Comparison of ENCODE assay signal across 13 cellular contexts in the genomic region with DNA sequence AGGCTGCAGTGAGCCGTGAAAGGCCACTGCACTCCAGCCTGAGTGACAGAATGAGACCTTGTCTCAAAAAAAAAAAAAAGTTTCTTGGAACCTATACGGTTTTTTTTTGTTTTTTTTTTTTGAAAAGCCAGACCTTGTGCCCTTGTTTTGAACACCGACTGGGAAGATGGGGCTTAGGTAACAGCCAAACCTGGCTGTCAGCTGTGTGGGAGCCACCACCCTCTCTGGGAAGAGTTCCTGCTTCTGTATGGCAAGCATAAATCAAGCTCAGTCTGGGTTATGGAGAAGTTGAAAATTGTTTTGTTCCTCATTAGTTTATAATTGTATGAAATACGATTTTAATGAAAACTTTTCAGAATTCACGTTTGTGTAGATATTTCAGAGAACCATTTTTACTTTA.
"Had no signal": no experiment of that assay in that cellular context is flagged by ENCODE, and none has a peak within 500 bp of the region (broad histone marks: within the 10 kb centered on the region; RNA-seq: fewer than 3 reads in every experiment).

No MANE protein-coding gene starts in this region.

- H3K4me1 Mint-ChIP-seq: stimulated activated memory B cell treated with anti-CD40 and anti-IgM and Interleukin-4, amounts not matched to agents 10 μg/mL and 1 μg/mL and 100 μg/mL, for 72 hours had no signal

- DNase-seq: activated B cell treated with CpG ODN at 0.5 μM for 24 hours; activated CD4-positive, alpha-beta T cell treated with anti-CD3 and anti-CD28 coated beads, Interleukin-2, amount 10 ng/mL, durations not matched to agents 7 days and 5 days; activated T-cell treated with anti-CD3 and anti-CD28 coated beads, Interleukin-2, amount 50 U/mL, for 1 hour; effector CD4-positive, alpha-beta T cell; gastrocnemius medialis; islet precursor cell; left lung; mesenchymal stem cell; small intestine; T-helper 17 cell had no signal

- H3K27me3 Mint-ChIP-seq: activated B cell treated with CpG ODN at 0.5 μM for 24 hours; activated CD4-positive, alpha-beta T cell treated with anti-CD3 and anti-CD28 coated beads, Interleukin-2, amount 10 ng/mL, durations not matched to agents 7 days and 5 days; stimulated activated memory B cell treated with anti-CD40 and anti-IgM and Interleukin-4, amounts not matched to agents 10 μg/mL and 1 μg/mL and 100 μg/mL, for 72 hours; T-helper 17 cell had no signal

- ATAC-seq: gastrocnemius medialis; left lung; stimulated activated memory B cell treated with anti-CD40 and anti-IgM and Interleukin-4, amounts not matched to agents 10 μg/mL and 1 μg/mL and 100 μg/mL, for 72 hours; T-helper 17 cell had no signal

- H3K27ac Mint-ChIP-seq: activated B cell treated with CpG ODN at 0.5 μM for 24 hours; activated CD4-positive, alpha-beta T cell treated with anti-CD3 and anti-CD28 coated beads, Interleukin-2, amount 10 ng/mL, durations not matched to agents 7 days and 5 days; stimulated activated memory B cell treated with anti-CD40 and anti-IgM and Interleukin-4, amounts not matched to agents 10 μg/mL and 1 μg/mL and 100 μg/mL, for 72 hours; T-helper 17 cell had no signal

- H3K27ac ChIP-seq: coronary artery, gastrocnemius medialis, left lung, right atrium auricular region had no signal

- H3K9me3 Mint-ChIP-seq: activated B cell treated with CpG ODN at 0.5 μM for 24 hours; activated CD4-positive, alpha-beta T cell treated with anti-CD3 and anti-CD28 coated beads, Interleukin-2, amount 10 ng/mL, durations not matched to agents 7 days and 5 days; stimulated activated memory B cell treated with anti-CD40 and anti-IgM and Interleukin-4, amounts not matched to agents 10 μg/mL and 1 μg/mL and 100 μg/mL, for 72 hours had no signal

- H3K4me3 Mint-ChIP-seq: activated B cell treated with CpG ODN at 0.5 μM for 24 hours; activated CD4-positive, alpha-beta T cell treated with anti-CD3 and anti-CD28 coated beads, Interleukin-2, amount 10 ng/mL, durations not matched to agents 7 days and 5 days; stimulated activated memory B cell treated with anti-CD40 and anti-IgM and Interleukin-4, amounts not matched to agents 10 μg/mL and 1 μg/mL and 100 μg/mL, for 72 hours; T-helper 17 cell had no signal
